Comparison of ENCODE assay signal across 8 cellular contexts in genomic region chr12:538731-539539, GRCh38.
DNase-seq lines count a peak whose midpoint lies in the region; ATAC-seq and TF ChIP-seq lines count a peak whose summit lies in the region.

No MANE protein-coding gene starts in this region.

- peak overlapping the region; percentile 52 to 77 for H3K27ac Mint-ChIP-seq in stimulated activated naive CD8-positive, alpha-beta T cell treated with anti-CD3 and anti-CD28 coated beads, Interleukin-15, amount 100 ng/mL, for 72 hours

- H3K27me3 Mint-ChIP-seq in stimulated activated naive CD8-positive, alpha-beta T cell treated with anti-CD3 and anti-CD28 coated beads, Interleukin-15, amount 100 ng/mL, for 72 hours = peaks cover 29% of the 10 kb centered on the region

- peak; percentile 83 for ATAC-seq in stimulated activated naive CD8-positive, alpha-beta T cell treated with anti-CD3 and anti-CD28 coated beads, Interleukin-15, amount 100 ng/mL, for 72 hours
- no peak for ATAC-seq in stimulated activated naive CD8-positive, alpha-beta T cell treated with anti-CD3 and anti-CD28 coated beads, Interleukin-15, Interleukin-2, amounts not matched to agents 100 U/mL and 50 U/mL, for 24 hours
- ATAC-seq in GM21576 (IDR thresholded peaks at IDR 0.05; ENCODE audit: unreplicated experiment) = no peak

- DNase-seq in stimulated activated naive CD8-positive, alpha-beta T cell treated with anti-CD3 and anti-CD28 coated beads, Interleukin-15, amount 100 ng/mL, for 72 hours = no peak
- DNase-seq in stimulated activated naive CD8-positive, alpha-beta T cell treated with anti-CD3 and anti-CD28 coated beads, Interleukin-15, Interleukin-2, amounts not matched to agents 100 U/mL and 50 U/mL, for 24 hours = no peak
- DNase-seq in T-helper 22 cell (ENCODE audit: low read depth) = peak; percentile 29
- DNase-seq in epithelial cell of proximal tubule (ENCODE audit: low read depth) = peak; percentile 47
- DNase-seq in pulmonary artery endothelial cell (ENCODE audit: low read depth, low spot score) = peak; percentile 33
- DNase-seq in inferior parietal cortex (ENCODE audit: extremely low spot score) = no peak
- DNase-seq in NCI-H526 treated with DMSO at 0.1 percent for 48 hours (lab: John Stamatoyannopoulos, UW) = no peak

- H3K9me3 Mint-ChIP-seq in stimulated activated naive CD8-positive, alpha-beta T cell treated with anti-CD3 and anti-CD28 coated beads, Interleukin-15, amount 100 ng/mL, for 72 hours = no peaks in the 10 kb centered on the region

- H3K4me3 Mint-ChIP-seq in stimulated activated naive CD8-positive, alpha-beta T cell treated with anti-CD3 and anti-CD28 coated beads, Interleukin-15, amount 100 ng/mL, for 72 hours = peak overlapping the region in 1 of 2 donors; percentile 52

- peaks cover 34% of the 10 kb centered on the region for H3K4me1 Mint-ChIP-seq in stimulated activated naive CD8-positive, alpha-beta T cell treated with anti-CD3 and anti-CD28 coated beads, Interleukin-15, amount 100 ng/mL, for 72 hours

- H3K4me3 ChIP-seq in epithelial cell of proximal tubule (ENCODE audit: low read depth, low read length) = no peak overlapping the region

- no peak for TF ChIP-seq CTCF in epithelial cell of proximal tubule (conservative IDR thresholded peaks at IDR 0.05; ENCODE audit: low read depth, low read length)

Comparison
In these comparisons a context has a peak if more than half of its experiments do, and no peak if none do; other contexts are left out.
1. DNase-seq: peak in T-helper 22 cell (single experiment), epithelial cell of proximal tubule (single experiment) and pulmonary artery endothelial cell (single experiment); none in stimulated activated naive CD8-positive, alpha-beta T cell treated with anti-CD3 and anti-CD28 coated beads, Interleukin-15, amount 100 ng/mL, for 72 hours (0 of 2), stimulated activated naive CD8-positive, alpha-beta T cell treated with anti-CD3 and anti-CD28 coated beads, Interleukin-15, Interleukin-2, amounts not matched to agents 100 U/mL and 50 U/mL, for 24 hours (single experiment), inferior parietal cortex (single experiment) and NCI-H526 treated with DMSO at 0.1 percent for 48 hours (single experiment).